ENCODE assay signal across 16 cellular contexts in genomic region chr7:50302486-50303081, GRCh38. TPM values are rescaled to one million over a fixed set of nuclear protein-coding genes. Genes with fewer than 3 reads are reported as not detected.
DNase-seq lines count a peak whose midpoint lies in the region; FAIRE-seq and TF ChIP-seq lines count a peak whose summit lies in the region.
"Had no signal": no experiment of that assay in that cellular context is flagged by ENCODE, and none has a peak within 500 bp of the region (broad histone marks: within the 10 kb centered on the region; RNA-seq: fewer than 3 reads in every experiment).

No MANE protein-coding gene starts in this region.

- peak; percentile 58 for DNase-seq in activated CD4-positive, alpha-beta T cell treated with anti-CD3 and anti-CD28 coated beads, Interleukin-2, amount 10 ng/mL, durations not matched to agents 24 days and 14 days
- DNase-seq in activated CD4-positive, alpha-beta T cell treated with anti-CD3 and anti-CD28 coated beads, Interleukin-2, amount 50 U/mL, for 1 hour: no peak
- DNase-seq in astrocyte (ENCODE audit: low read depth) (no peak), nephron progenitor cell (no peak), NCI-H2171 (lab: John Stamatoyannopoulos, UW) (no peak), cerebellar nuclear complex (lab: John Stamatoyannopoulos, UW) (no peak)
- no peak for DNase-seq in stimulated activated CD4-positive, alpha-beta T cell treated with anti-CD3 and anti-CD28 coated beads, Interleukin-15, amount 100 ng/mL, for 24 hours
- DNase-seq: ACHN; DND-41; stimulated activated CD8-positive, alpha-beta memory T cell treated with anti-CD3 and anti-CD28 coated beads, Interleukin-4, amount 100 ng/mL, for 48 hours; WERI-Rb-1 had no signal

- H3K9ac ChIP-seq in HUES48 (ENCODE audit: low read depth, low read length) (no peak overlapping the region), astrocyte (ENCODE audit: low read length) (no peak overlapping the region)

- FAIRE-seq in astrocyte (lab: Jason Lieb, UNC): no peak
- FAIRE-seq: colon had no signal

- intact Hi-C loops in activated CD4-positive, alpha-beta T cell treated with anti-CD3 and anti-CD28 coated beads, Interleukin-2, amount 10 ng/mL, durations not matched to agents 24 days and 14 days (cut with micrococcal nuclease): loop anchor here (1.0 kb wide), 1 partner anchor 9 kb away; no protein-coding TSS in a partner anchor

- peak overlapping the region; percentile 76 for H3K4me3 Mint-ChIP-seq in activated CD4-positive, alpha-beta T cell treated with anti-CD3 and anti-CD28 coated beads, Interleukin-2, amount 10 ng/mL, durations not matched to agents 24 days and 14 days
- H3K4me3 Mint-ChIP-seq in astrocyte (ENCODE audit: unreplicated experiment) (peak overlapping the region; percentile 78), nephron progenitor cell (peak overlapping the region; percentile 81)

- H3K27me3 ChIP-seq in HUES48 (ENCODE audit: control insufficient read depth, insufficient read depth, low read length) (peaks cover 60% of the 10 kb centered on the region), astrocyte (ENCODE audit: insufficient read depth, low read length) (peaks cover 38% of the 10 kb centered on the region)

- H3K27me3 Mint-ChIP-seq in activated CD4-positive, alpha-beta T cell treated with anti-CD3 and anti-CD28 coated beads, Interleukin-2, amount 10 ng/mL, durations not matched to agents 24 days and 14 days: peaks cover 4% of the 10 kb centered on the region
- peaks cover 48% of the 10 kb centered on the region for H3K27me3 Mint-ChIP-seq in astrocyte (ENCODE audit: low read depth, unreplicated experiment)
- H3K27me3 Mint-ChIP-seq in nephron progenitor cell (ENCODE audit: low read depth, poor library complexity): peaks cover 94% of the 10 kb centered on the region

- H3K36me3 Mint-ChIP-seq in activated CD4-positive, alpha-beta T cell treated with anti-CD3 and anti-CD28 coated beads, Interleukin-2, amount 10 ng/mL, durations not matched to agents 24 days and 14 days (ENCODE audit: low read depth): peaks cover 24% of the 10 kb centered on the region
- H3K36me3 Mint-ChIP-seq in astrocyte (ENCODE audit: low read depth, unreplicated experiment): no peaks in the 10 kb centered on the region
- H3K36me3 Mint-ChIP-seq in nephron progenitor cell (ENCODE audit: low read depth): no peaks in the 10 kb centered on the region

- 0 out of 2 replicates have a peak, but pooled peaks cover 5% of the 10 kb centered on the region for H3K4me1 ChIP-seq in HUES48 (ENCODE audit: control insufficient read depth, insufficient read depth, low read length)
- H3K4me1 ChIP-seq in astrocyte (ENCODE audit: insufficient read depth, low read length): no peaks in the 10 kb centered on the region
- H3K4me1 ChIP-seq: SJSA1 had no signal

- peak overlapping the region; percentile 61; the same call in 1 of the 2 replicates for H3K4me3 ChIP-seq in HUES48 (ENCODE audit: low read depth, low read length)
- H3K4me3 ChIP-seq in astrocyte (ENCODE audit: insufficient read depth, low read depth, low read length): no peak overlapping the region
- H3K4me3 ChIP-seq: lung, SJSA1 had no signal

- peak overlapping the region; percentile 82 for H3K27ac Mint-ChIP-seq in activated CD4-positive, alpha-beta T cell treated with anti-CD3 and anti-CD28 coated beads, Interleukin-2, amount 10 ng/mL, durations not matched to agents 24 days and 14 days
- H3K27ac Mint-ChIP-seq in astrocyte (ENCODE audit: unreplicated experiment): no peak overlapping the region
- no peak overlapping the region for H3K27ac Mint-ChIP-seq in nephron progenitor cell

- H3K36me3 ChIP-seq in HUES48 (ENCODE audit: control insufficient read depth, insufficient read depth, low read length) (no peaks in the 10 kb centered on the region), astrocyte (ENCODE audit: insufficient read depth, low read length) (no peaks in the 10 kb centered on the region)
- H3K36me3 ChIP-seq: esophagus muscularis mucosa, SJSA1, WERI-Rb-1 had no signal

- no peak overlapping the region for H2AFZ ChIP-seq in astrocyte (ENCODE audit: low read depth, low read length)

- no peaks in the 10 kb centered on the region for H4K20me1 ChIP-seq in astrocyte (ENCODE audit: insufficient read depth, low read length)

- H3K9me3 Mint-ChIP-seq in activated CD4-positive, alpha-beta T cell treated with anti-CD3 and anti-CD28 coated beads, Interleukin-2, amount 10 ng/mL, durations not matched to agents 24 days and 14 days: no peaks in the 10 kb centered on the region
- H3K9me3 Mint-ChIP-seq in astrocyte (ENCODE audit: unreplicated experiment): no peaks in the 10 kb centered on the region
- peaks cover 13% of the 10 kb centered on the region for H3K9me3 Mint-ChIP-seq in nephron progenitor cell

- no peaks in the 10 kb centered on the region for H3K9me3 ChIP-seq in HUES48 (ENCODE audit: control insufficient read depth, insufficient read depth, low read length)
- no peaks in the 10 kb centered on the region for H3K9me3 ChIP-seq in astrocyte (ENCODE audit: insufficient read depth, low read depth, low read length)
- H3K9me3 ChIP-seq: esophagus muscularis mucosa, SJSA1 had no signal

- H3K79me2 ChIP-seq in astrocyte (ENCODE audit: insufficient read depth, low read length): no peaks in the 10 kb centered on the region

- H3K27ac ChIP-seq in HUES48 (ENCODE audit: low read depth, low read length) (no peak overlapping the region), astrocyte (ENCODE audit: low read depth, low read length) (no peak overlapping the region)
- H3K27ac ChIP-seq: esophagus muscularis mucosa, SJSA1, WERI-Rb-1 had no signal

- TF ChIP-seq CTCF in astrocyte (IDR thresholded peaks at IDR 0.05; ENCODE audit: insufficient read depth, low read depth, low read length): no peak
- no peak for TF ChIP-seq CTCF in nephron progenitor cell (IDR thresholded peaks at IDR 0.05)

- no peak overlapping the region for H3K4me2 ChIP-seq in astrocyte (ENCODE audit: low read length)

- H3K4me1 Mint-ChIP-seq in activated CD4-positive, alpha-beta T cell treated with anti-CD3 and anti-CD28 coated beads, Interleukin-2, amount 10 ng/mL, durations not matched to agents 24 days and 14 days: peaks cover 37% of the 10 kb centered on the region
- H3K4me1 Mint-ChIP-seq in astrocyte (ENCODE audit: low read depth, unreplicated experiment): no peaks in the 10 kb centered on the region
- H3K4me1 Mint-ChIP-seq in nephron progenitor cell: peaks cover 8% of the 10 kb centered on the region

RNA-seq across cellular contexts. Expression of gene IKZF1, which starts 1.9 kb away (rescaled TPM):
- 282 and 292 TPM in 2 replicates for total RNA-seq in activated CD4-positive, alpha-beta T cell treated with anti-CD3 and anti-CD28 coated beads, Interleukin-2, amount 10 ng/mL, durations not matched to agents 24 days and 14 days
- total RNA-seq in astrocyte: 0.60 and 0.86 TPM in 2 replicates
- total RNA-seq: SJSA1 had no signal

Comparison
In these comparisons a context has a peak if more than half of its experiments do, and no peak if none do; other contexts are left out.
1. RNA of gene IKZF1, which starts 1.9 kb away (total RNA-seq): 282 to 292 TPM in activated CD4-positive, alpha-beta T cell treated with anti-CD3 and anti-CD28 coated beads, Interleukin-2, amount 10 ng/mL, durations not matched to agents 24 days and 14 days; 0.60 to 0.86 TPM in astrocyte; every median in the first group is over 100 times any median in the second.
2. Peak in every context shown above with its lines, with median percentiles within 50 percentile points of each other: H3K4me3 Mint-ChIP-seq.